Comparison of ENCODE assay signal across 28 cellular contexts in the genomic region with DNA sequence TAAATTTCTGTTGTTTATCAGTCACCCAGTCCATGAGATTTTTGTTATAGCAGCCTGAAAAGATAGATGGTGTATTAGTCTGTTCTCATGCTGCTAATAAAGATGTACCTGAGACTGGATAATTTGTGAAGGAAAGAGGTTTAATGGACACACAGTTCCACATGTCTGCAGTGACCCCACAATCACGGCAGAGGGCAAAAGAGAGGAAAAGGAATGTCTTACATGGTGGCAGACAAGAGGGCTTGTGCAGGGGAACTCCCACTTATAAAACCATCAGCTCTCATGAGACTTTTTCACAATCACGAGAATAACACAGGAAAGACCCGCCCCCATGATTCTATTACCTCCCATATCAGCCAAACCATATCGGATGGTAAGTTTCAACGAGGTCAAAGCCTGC.
"Had no signal": no experiment of that assay in that cellular context is flagged by ENCODE, and none has a peak within 500 bp of the region (broad histone marks: within the 10 kb centered on the region; RNA-seq: fewer than 3 reads in every experiment).

No MANE protein-coding gene starts in this region.

- ATAC-seq: activated CD4-positive, CD25-positive, alpha-beta regulatory T cell treated with anti-CD3 and anti-CD28 coated beads, Interleukin-2, amount 50 U/mL, for 24 hours; activated naive CD8-positive, alpha-beta T cell treated with anti-CD3 and anti-CD28 coated beads, Interleukin-2, amount 50 U/mL, for 24 hours; esophagus mucosa; heart left ventricle; left colon; naive thymus-derived CD4-positive, alpha-beta T cell; pancreas; psoas muscle; upper lobe of right lung had no signal

- FAIRE-seq: bronchial epithelial cell, kidney, pancreas had no signal

- H3K4me3 ChIP-seq: heart left ventricle, pancreas, psoas muscle, smooth muscle cell, suprapubic skin, tibial artery, upper lobe of right lung had no signal

- H3K27me3 ChIP-seq: heart left ventricle, pancreas, suprapubic skin, tibial artery, upper lobe of right lung had no signal

- H3K4me1 ChIP-seq: heart left ventricle, pancreas, psoas muscle, suprapubic skin, tibial artery, upper lobe of right lung had no signal

- H3K27ac ChIP-seq: heart left ventricle, pancreas, psoas muscle, suprapubic skin, tibial artery, upper lobe of right lung, WERI-Rb-1 had no signal

- H3K9me3 ChIP-seq: pancreas, psoas muscle, tibial artery, upper lobe of right lung had no signal

- DNase-seq: activated CD4-positive, alpha-beta memory T cell treated with anti-CD3 and anti-CD28 coated beads for 36 hours; activated CD4-positive, alpha-beta T cell treated with anti-CD3 and anti-CD28 coated beads, Interleukin-2, amount 10 ng/mL, durations not matched to agents 24 days and 14 days; activated CD8-positive, alpha-beta memory T cell treated with anti-CD3 and anti-CD28 coated beads, Interleukin-2, amount 50 U/mL, for 4 hours; activated gamma-delta T cell; activated naive CD8-positive, alpha-beta T cell treated with anti-CD3 and anti-CD28 coated beads, Interleukin-2, amount 50 U/mL, for 24 hours; activated T-cell treated with anti-CD3 and anti-CD28 coated beads, Interleukin-2, amount 50 U/mL, for 1 hour; endodermal cell; foreskin fibroblast; heart left ventricle; hypothalamus; immature natural killer cell; kidney; left colon; midbrain; naive thymus-derived CD4-positive, alpha-beta T cell; nucleus accumbens; pancreas; psoas muscle; stimulated activated CD4-positive, alpha-beta T cell treated with anti-CD3 and anti-CD28 coated beads, Interleukin-2, amount 100 ng/mL, for 24 hours; stimulated activated naive CD4-positive, alpha-beta T cell; tibial artery; upper lobe of right lung; WERI-Rb-1 had no signal

- H3K36me3 ChIP-seq: heart left ventricle, pancreas, suprapubic skin, tibial artery, upper lobe of right lung, WERI-Rb-1 had no signal
